In the genomic region with DNA sequence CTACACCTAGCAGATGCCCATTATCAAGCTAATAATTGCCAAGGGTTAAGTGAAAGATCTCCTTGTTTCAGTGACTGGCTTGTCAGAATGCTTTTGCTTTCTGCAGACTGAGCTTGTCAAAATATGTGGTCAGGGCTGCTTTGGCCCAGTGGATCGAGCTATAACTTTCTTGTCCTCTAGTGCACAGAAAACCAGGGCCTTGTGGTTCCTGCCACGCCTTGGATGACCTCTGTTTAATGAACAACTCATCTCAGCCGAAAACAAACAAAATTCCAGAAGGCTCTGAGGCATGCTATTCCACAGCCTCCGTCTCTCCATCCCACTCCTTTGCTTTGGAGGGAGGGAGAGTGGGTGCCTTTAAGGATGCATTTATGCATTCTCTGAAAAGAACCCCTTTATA, we compare ENCODE assay signal across 21 cellular contexts. TPM values are rescaled to one million over a fixed set of nuclear protein-coding genes. Genes with fewer than 3 reads are reported as not detected.
DNase-seq lines count a peak whose midpoint lies in the region; ATAC-seq and TF ChIP-seq lines count a peak whose summit lies in the region.
"Had no signal": no experiment of that assay in that cellular context is flagged by ENCODE, and none has a peak within 500 bp of the region (broad histone marks: within the 10 kb centered on the region; RNA-seq: fewer than 3 reads in every experiment).

No MANE protein-coding gene starts in this region.

- no peaks in the 10 kb centered on the region for H3K27me3 ChIP-seq in H7 (ENCODE audit: control insufficient read depth, insufficient read depth, low read length)

- no peaks in the 10 kb centered on the region for H3K27me3 Mint-ChIP-seq in progenitor cell of endocrine pancreas

- H3K27ac ChIP-seq in RWPE1 (peak overlapping the region; percentile 10; the same call in 1 of the 2 replicates), coronary artery (no peak overlapping the region)
- H3K27ac ChIP-seq: PC-9 had no signal

- ATAC-seq in HG03135 (IDR thresholded peaks at IDR 0.05; ENCODE audit: unreplicated experiment) = no peak
- ATAC-seq: T-helper 17 cell had no signal

- peaks cover 7% of the 10 kb centered on the region for H3K9me3 Mint-ChIP-seq in progenitor cell of endocrine pancreas (ENCODE audit: low read depth)

- H3K4me3 ChIP-seq in fibroblast of mammary gland (ENCODE audit: control insufficient read depth, low read depth, low read length) (no peak overlapping the region), H7 (ENCODE audit: insufficient read depth, low read depth, low read length) (no peak overlapping the region), coronary artery (no peak overlapping the region)
- H3K4me3 ChIP-seq: HAP-1, PC-9 had no signal

- H3K36me3 ChIP-seq in H7 (replicated peaks; ENCODE audit: control insufficient read depth, insufficient read depth, low read length) = no peaks in the 10 kb centered on the region; the same call in 1 of the 2 replicates
- H3K36me3 ChIP-seq: HAP-1 had no signal

- DNase-seq in AG08396 (ENCODE audit: low spot score) = peak; percentile 67
- DNase-seq in RWPE1 (ENCODE audit: low spot score) = no peak
- DNase-seq in fibroblast of mammary gland (ENCODE audit: low read depth) = peak; percentile 71
- peak; percentile 46 for DNase-seq in myocyte (ENCODE audit: low read depth)
- DNase-seq in H7 = no peak
- no peak for DNase-seq in coronary artery (ENCODE audit: low spot score)
- no peak for DNase-seq in progenitor cell of endocrine pancreas (ENCODE audit: low spot score, unreplicated experiment)
- DNase-seq: activated CD4-positive, alpha-beta T cell treated with anti-CD3 and anti-CD28 coated beads, Interleukin-2, amount 50 U/mL, for 4 hours; anterior cingulate cortex; KG1; midbrain; NCI-H1417 treated with DMSO at 0.1 percent for 48 hours; NCI-H510A treated with DMSO at 0.1 percent for 48 hours; occipital lobe; PC-9; small intestine; stimulated activated naive CD4-positive, alpha-beta T cell; T-helper 17 cell had no signal

- no peak for TF ChIP-seq CTCF in RWPE1 (conservative IDR thresholded peaks at IDR 0.05; ENCODE audit: low read depth)
- no peak for TF ChIP-seq CTCF in fibroblast of mammary gland (conservative IDR thresholded peaks at IDR 0.05; ENCODE audit: control insufficient read depth, insufficient read depth, low read depth, low read length)
- no peak for TF ChIP-seq CTCF in coronary artery (IDR thresholded peaks at IDR 0.05)
- no peak for TF ChIP-seq CTCF in progenitor cell of endocrine pancreas (IDR thresholded peaks at IDR 0.05; ENCODE audit: unreplicated experiment)

- CTCF ChIA-PET in RWPE1 (lab: Yijun Ruan, JAX) = interaction anchor here (0.5 kb wide), 1 partner anchor 76 kb away, joined by 4 read pairs; no protein-coding TSS in a partner anchor

- H3K27ac Mint-ChIP-seq in progenitor cell of endocrine pancreas = no peak overlapping the region
- H3K27ac Mint-ChIP-seq: activated T-helper 1 cell treated with anti-CD3 and anti-CD28 coated beads, Interleukin-12 subunit alpha, Interleukin-12 subunit beta, Interleukin-2, Interleukin-4 antibody, amounts not matched to agents 30 ng/mL and 10 ng/mL and 1 ng/mL, durations not matched to agents 14 hours and 24 hours and 36 hours; T-helper 17 cell had no signal

- POLR2A ChIA-PET in RWPE1 (lab: Yijun Ruan, JAX; ENCODE audit: low non-redundant PET) = no interaction called here

- H3K4me1 Mint-ChIP-seq in progenitor cell of endocrine pancreas (ENCODE audit: low read depth) = peaks cover 11% of the 10 kb centered on the region
- H3K4me1 Mint-ChIP-seq: T-helper 17 cell had no signal

- H3K4me3 Mint-ChIP-seq in progenitor cell of endocrine pancreas (ENCODE audit: low read depth) = no peak overlapping the region
- H3K4me3 Mint-ChIP-seq: activated T-helper 1 cell treated with anti-CD3 and anti-CD28 coated beads, Interleukin-12 subunit alpha, Interleukin-12 subunit beta, Interleukin-2, Interleukin-4 antibody, amounts not matched to agents 30 ng/mL and 10 ng/mL and 1 ng/mL, durations not matched to agents 14 hours and 24 hours and 36 hours; T-helper 17 cell had no signal

- H3K36me3 Mint-ChIP-seq in progenitor cell of endocrine pancreas (ENCODE audit: insufficient read depth) = peaks cover 19% of the 10 kb centered on the region

RNA-seq across cellular contexts. Expression of gene EVC, which starts 11.3 kb away (rescaled TPM):
- total RNA-seq in myocyte (74.5 and 82.9 TPM in 2 replicates), progenitor cell of endocrine pancreas (30.2 and 33.3 TPM in 2 replicates)
- polyA plus RNA-seq in myocyte (2012) = 40.7 TPM
- 4.5 and 15.4 TPM in 2 replicates for total RNA-seq in H7 (2014; rRNA removed; shearing (Covaris generic))

RNA-seq across cellular contexts. Expression of gene EVC2, which starts 14.0 kb away (rescaled TPM):
- total RNA-seq in myocyte (10.8 and 11.6 TPM in 2 replicates), progenitor cell of endocrine pancreas (14.1 and 14.4 TPM in 2 replicates)
- 7.0 TPM for polyA plus RNA-seq in myocyte (2012)
- total RNA-seq in H7 (2014; rRNA removed; shearing (Covaris generic)) = 6.2 and 7.5 TPM in 2 replicates

Comparison
In these comparisons a context has a peak if more than half of its experiments do, and no peak if none do; other contexts are left out.
1. DNase-seq: peak in AG08396 (single experiment), fibroblast of mammary gland (single experiment) and myocyte (single experiment); none in RWPE1 (single experiment), H7 (single experiment), coronary artery (single experiment) and progenitor cell of endocrine pancreas (single experiment).